In the genomic region with DNA sequence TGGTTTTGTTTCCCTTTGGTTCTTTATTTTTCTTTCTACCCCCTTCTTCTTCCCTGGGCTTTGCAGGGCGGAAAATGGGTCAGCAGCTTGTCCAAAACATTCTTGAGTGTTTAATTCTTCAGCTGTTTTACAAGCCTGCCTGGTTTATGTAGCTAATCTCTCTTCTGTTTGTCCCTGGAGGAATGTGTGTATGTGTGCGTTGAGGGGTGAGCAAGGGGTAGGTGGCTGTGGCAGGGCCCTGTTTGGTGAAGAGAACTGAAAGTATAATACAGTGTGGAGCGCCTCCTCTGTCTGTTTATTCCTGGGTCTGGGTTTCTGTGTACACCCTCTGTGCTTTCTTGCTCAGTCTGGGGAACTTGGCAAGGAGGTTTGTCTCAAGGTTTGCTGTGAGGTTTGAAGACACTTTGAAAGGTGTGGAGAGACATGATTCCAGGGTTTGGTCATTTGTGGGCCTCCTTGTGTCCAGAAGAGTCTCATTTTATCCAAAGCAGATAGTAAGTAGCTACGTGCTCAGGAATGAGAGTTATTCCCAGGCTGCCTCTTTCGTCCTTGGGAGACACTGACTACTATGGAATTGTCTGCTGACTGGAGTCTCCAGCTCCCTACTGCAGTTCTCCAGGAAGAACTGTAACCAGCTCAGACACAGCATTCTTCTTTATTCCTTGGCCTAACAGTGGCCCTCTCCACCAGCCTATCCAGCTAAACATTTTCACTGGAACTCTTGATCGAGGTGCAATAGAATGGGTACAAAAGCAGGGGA, we compare ENCODE assay signal across 14 cellular contexts.
DNase-seq lines count a peak whose midpoint lies in the region; ATAC-seq and TF ChIP-seq lines count a peak whose summit lies in the region.
"Had no signal": no experiment of that assay in that cellular context is flagged by ENCODE, and none has a peak within 500 bp of the region (broad histone marks: within the 10 kb centered on the region; RNA-seq: fewer than 3 reads in every experiment).

No MANE protein-coding gene starts in this region.

- peak; percentile 50 for ATAC-seq in GM19324 (IDR thresholded peaks at IDR 0.05; ENCODE audit: low FRiP score, unreplicated experiment)
- ATAC-seq in activated CD8-positive, alpha-beta T cell treated with anti-CD3 and anti-CD28 coated beads for 36 hours, result no peak

- TF ChIP-seq CTCF in sigmoid colon (IDR thresholded peaks at IDR 0.05), result peak in 3 of 4 experiments; percentile 27 to 44 (median 36)
- TF ChIP-seq CTCF in activated CD8-positive, alpha-beta T cell treated with anti-CD3 and anti-CD28 coated beads for 36 hours (IDR thresholded peaks at IDR 0.05), result no peak
- no peak for TF ChIP-seq CTCF in endodermal cell (conservative IDR thresholded peaks at IDR 0.05)

- H3K36me3 ChIP-seq in sigmoid colon, result no peaks in the 10 kb centered on the region
- H3K36me3 ChIP-seq in Karpas-422 (ENCODE audit: insufficient read depth, low read length), result no peaks in the 10 kb centered on the region
- H3K36me3 ChIP-seq in endodermal cell (ENCODE audit: control insufficient read depth, insufficient read depth, low read length), result no peaks in the 10 kb centered on the region
- H3K36me3 ChIP-seq: ovary had no signal

- H4K20me1 ChIP-seq in Karpas-422 (ENCODE audit: insufficient read depth, low read depth, low read length), result no peaks in the 10 kb centered on the region

- H3K4me1 ChIP-seq in sigmoid colon, result peaks cover 0 to 51% (median 46%) of the 10 kb centered on the region in 4 donors
- no peaks in the 10 kb centered on the region for H3K4me1 ChIP-seq in Karpas-422 (ENCODE audit: low read length)
- no peaks in the 10 kb centered on the region for H3K4me1 ChIP-seq in endodermal cell (ENCODE audit: control insufficient read depth, insufficient read depth, low read length)

- H3K9me2 ChIP-seq in Karpas-422 (replicated peaks; ENCODE audit: insufficient read depth, low read length), result no peaks in the 10 kb centered on the region

- no peaks in the 10 kb centered on the region for H3K79me2 ChIP-seq in Karpas-422 (ENCODE audit: low read length)

- H3K27ac Mint-ChIP-seq in activated CD8-positive, alpha-beta T cell treated with anti-CD3 and anti-CD28 coated beads for 36 hours, result no peak overlapping the region
- H3K27ac Mint-ChIP-seq in endodermal cell, result no peak overlapping the region
- H3K27ac Mint-ChIP-seq: activated CD4-positive, alpha-beta memory T cell treated with anti-CD3 and anti-CD28 coated beads, Interleukin-2, amount 10 ng/mL, durations not matched to agents 7 days and 5 days; activated T-helper 2 cell treated with anti-CD3 and anti-CD28 coated beads, Interferon-gamma antibody, Interleukin-2, Interleukin-4, amounts not matched to agents 10 μg/mL and 5 μg/mL and 100 μg/mL, durations not matched to agents 14 hours and 24 hours and 36 hours had no signal

- WGBS in sigmoid colon, 2 donors, result 66 to 70% methylated on average over 6 of the region's 6 CpGs
- WGBS in endodermal cell (ENCODE audit: insufficient coverage in 1 of 2, insufficient read length in 1 of 2), 2 experiments, result 78 to 100% methylated on average over 2 to 6 of the region's 6 CpGs

- H3K4me3 Mint-ChIP-seq in activated CD8-positive, alpha-beta T cell treated with anti-CD3 and anti-CD28 coated beads for 36 hours, result no peak overlapping the region
- H3K4me3 Mint-ChIP-seq in endodermal cell, result no peak overlapping the region
- H3K4me3 Mint-ChIP-seq: activated CD4-positive, alpha-beta memory T cell treated with anti-CD3 and anti-CD28 coated beads, Interleukin-2, amount 10 ng/mL, durations not matched to agents 7 days and 5 days had no signal

- CTCF ChIA-PET in activated CD8-positive, alpha-beta T cell treated with anti-CD3 and anti-CD28 coated beads for 36 hours (lab: Charles Lee), result no interaction called here

- no peak overlapping the region for H3K4me2 ChIP-seq in Karpas-422 (ENCODE audit: low read depth, low read length, poor library complexity, severe bottlenecking)

- H3K9ac ChIP-seq in Karpas-422 (ENCODE audit: low read length) (no peak overlapping the region), endodermal cell (ENCODE audit: extremely low read depth, low read length, poor library complexity, severe bottlenecking) (no peak overlapping the region)

- peak; percentile 70 for DNase-seq in brain pericyte (ENCODE audit: low read depth, low spot score)
- peak; percentile 62 for DNase-seq in hepatic stellate cell (ENCODE audit: low spot score)
- DNase-seq in sigmoid colon, result no peak
- DNase-seq in Karpas-422, result no peak
- DNase-seq in activated CD8-positive, alpha-beta T cell treated with anti-CD3 and anti-CD28 coated beads for 36 hours, result no peak
- no peak for DNase-seq in HT-29 (ENCODE audit: low spot score)
- no peak for DNase-seq in endodermal cell
- DNase-seq: activated CD4-positive, alpha-beta memory T cell treated with anti-CD3 and anti-CD28 coated beads, Interleukin-2, amount 10 ng/mL, durations not matched to agents 7 days and 5 days; amniotic stem cell; dorsolateral prefrontal cortex; NCI-H1436 treated with DMSO at 0.1 percent for 48 hours; ovary had no signal

- H3K27me3 ChIP-seq in sigmoid colon, result no peaks in the 10 kb centered on the region
- no peaks in the 10 kb centered on the region for H3K27me3 ChIP-seq in Karpas-422 (ENCODE audit: low read length)
- H3K27me3 ChIP-seq in endodermal cell (ENCODE audit: control insufficient read depth, insufficient read depth, low read length, poor library complexity, severe bottlenecking), result no peaks in the 10 kb centered on the region
- H3K27me3 ChIP-seq: ovary had no signal

- no peaks in the 10 kb centered on the region for H3K9me3 ChIP-seq in sigmoid colon
- no peaks in the 10 kb centered on the region for H3K9me3 ChIP-seq in Karpas-422 (ENCODE audit: low read length)
- no peaks in the 10 kb centered on the region for H3K9me3 ChIP-seq in endodermal cell (ENCODE audit: control insufficient read depth, low read length)
- H3K9me3 ChIP-seq: ovary had no signal

- H2AFZ ChIP-seq in Karpas-422 (ENCODE audit: low read length), result no peak overlapping the region

- H3K4me1 Mint-ChIP-seq in activated CD8-positive, alpha-beta T cell treated with anti-CD3 and anti-CD28 coated beads for 36 hours (ENCODE audit: low read depth), result no peaks in the 10 kb centered on the region
- peaks cover 10% of the 10 kb centered on the region for H3K4me1 Mint-ChIP-seq in endodermal cell
- H3K4me1 Mint-ChIP-seq: activated CD4-positive, alpha-beta memory T cell treated with anti-CD3 and anti-CD28 coated beads, Interleukin-2, amount 10 ng/mL, durations not matched to agents 7 days and 5 days had no signal

- TF ChIP-seq EP300 in sigmoid colon (IDR thresholded peaks at IDR 0.05), result peak in 2 of 4 donors; percentile 54 to 70

- no peak overlapping the region for H3K4me3 ChIP-seq in sigmoid colon
- no peak overlapping the region for H3K4me3 ChIP-seq in Karpas-422 (ENCODE audit: low read length)
- no peak overlapping the region for H3K4me3 ChIP-seq in endodermal cell (ENCODE audit: low read length)
- H3K4me3 ChIP-seq: dorsolateral prefrontal cortex, ovary had no signal

- H3K27ac ChIP-seq in sigmoid colon (peak overlapping the region; percentile 60 to 84 (median 74)), Karpas-422 (ENCODE audit: low read length) (no peak overlapping the region), endodermal cell (ENCODE audit: low read depth, low read length) (no peak overlapping the region)
- H3K27ac ChIP-seq: ovary had no signal

- H3K36me3 Mint-ChIP-seq in activated CD8-positive, alpha-beta T cell treated with anti-CD3 and anti-CD28 coated beads for 36 hours (ENCODE audit: low read depth), result no peaks in the 10 kb centered on the region
- no peaks in the 10 kb centered on the region for H3K36me3 Mint-ChIP-seq in endodermal cell (ENCODE audit: low read depth)

- H3K27me3 Mint-ChIP-seq in activated CD8-positive, alpha-beta T cell treated with anti-CD3 and anti-CD28 coated beads for 36 hours, result peaks cover 16% of the 10 kb centered on the region
- peaks cover 1% of the 10 kb centered on the region for H3K27me3 Mint-ChIP-seq in endodermal cell (ENCODE audit: insufficient read depth)

- intact Hi-C loops in sigmoid colon (cut with DNase I), result loop anchor here (2.0 to 10.0 kb wide), 4 partner anchors 102 to 238 kb away; no protein-coding TSS in a partner anchor
- intact Hi-C loops in activated CD8-positive, alpha-beta T cell treated with anti-CD3 and anti-CD28 coated beads for 36 hours (cut with micrococcal nuclease), result no loop called here

- POLR2A ChIA-PET in activated CD8-positive, alpha-beta T cell treated with anti-CD3 and anti-CD28 coated beads for 36 hours (lab: Charles Lee), result no interaction called here

- TF ChIP-seq POLR2A in sigmoid colon (IDR thresholded peaks at IDR 0.05), result no peak

- peaks cover 1% of the 10 kb centered on the region for H3K9me3 Mint-ChIP-seq in activated CD8-positive, alpha-beta T cell treated with anti-CD3 and anti-CD28 coated beads for 36 hours
- no peaks in the 10 kb centered on the region for H3K9me3 Mint-ChIP-seq in endodermal cell
- H3K9me3 Mint-ChIP-seq: activated T-helper 2 cell treated with anti-CD3 and anti-CD28 coated beads, Interferon-gamma antibody, Interleukin-2, Interleukin-4, amounts not matched to agents 10 μg/mL and 5 μg/mL and 100 μg/mL, durations not matched to agents 14 hours and 24 hours and 36 hours had no signal

Comparison
In these comparisons a context has a peak if more than half of its experiments do, and no peak if none do; other contexts are left out.
1. DNase-seq: peak in brain pericyte (single experiment) and hepatic stellate cell (single experiment); none in sigmoid colon (single experiment), Karpas-422 (single experiment), activated CD8-positive, alpha-beta T cell treated with anti-CD3 and anti-CD28 coated beads for 36 hours (single experiment), HT-29 (single experiment) and endodermal cell (single experiment).
2. H3K27ac ChIP-seq: peak in sigmoid colon (4 of 4); none in Karpas-422 (single experiment) and endodermal cell (single experiment).
3. CTCF ChIP-seq: peak in sigmoid colon (3 of 4); none in activated CD8-positive, alpha-beta T cell treated with anti-CD3 and anti-CD28 coated beads for 36 hours (single experiment) and endodermal cell (single experiment).